Comparison of ENCODE assay signal across 27 cellular contexts in genomic region chr2:40160730-40161129, GRCh38.
DNase-seq lines count a peak whose midpoint lies in the region; ATAC-seq lines count a peak whose summit lies in the region.
"Had no signal": no experiment of that assay in that cellular context is flagged by ENCODE, and none has a peak within 500 bp of the region (broad histone marks: within the 10 kb centered on the region; RNA-seq: fewer than 3 reads in every experiment).

No MANE protein-coding gene starts in this region.

- no peaks in the 10 kb centered on the region for H3K9me3 ChIP-seq in right cardiac atrium (ENCODE audit: control insufficient read depth, low read length)
- no peaks in the 10 kb centered on the region for H3K9me3 ChIP-seq in adipocyte (ENCODE audit: control insufficient read depth, low read length)
- H3K9me3 ChIP-seq: SJSA1 had no signal

- H3K4me1 ChIP-seq in right cardiac atrium (ENCODE audit: control insufficient read depth, insufficient read depth, low read length) (peaks cover 5% of the 10 kb centered on the region), adipocyte (ENCODE audit: control insufficient read depth, insufficient read depth, low read length) (peaks cover 9% of the 10 kb centered on the region)
- H3K4me1 ChIP-seq: foreskin keratinocyte, SJSA1 had no signal

- intact Hi-C loops in Right ventricle myocardium inferior (cut with DNase I) (no loop called here), right cardiac atrium (cut with DNase I) (no loop called here)

- ATAC-seq in Right ventricle myocardium inferior, result peak; percentile 9
- ATAC-seq in right cardiac atrium, result no peak
- ATAC-seq in HG03354 (IDR thresholded peaks at IDR 0.05; ENCODE audit: poor library complexity, severe bottlenecking, unreplicated experiment), result peak; percentile 60
- ATAC-seq: activated CD8-positive, alpha-beta T cell treated with anti-CD3 and anti-CD28 coated beads, Interleukin-2, amount 10 ng/mL, durations not matched to agents 7 days and 5 days; activated T-cell treated with anti-CD3 and anti-CD28 coated beads, Interleukin-2, amount 50 U/mL, for 4 hours; foreskin keratinocyte; stimulated activated naive CD8-positive, alpha-beta T cell treated with anti-CD3 and anti-CD28 coated beads, Interleukin-15, Interleukin-2, amounts not matched to agents 100 U/mL and 50 U/mL, for 24 hours had no signal

- H3K4me3 ChIP-seq in right cardiac atrium (ENCODE audit: low read length) (no peak overlapping the region), adipocyte (ENCODE audit: low read length) (no peak overlapping the region)
- H3K4me3 ChIP-seq: hepatocyte, PC-9, SJSA1 had no signal

- 73% methylated on average over 1 of the region's 1 CpG for WGBS in right cardiac atrium

- no peaks in the 10 kb centered on the region for H3K27me3 ChIP-seq in right cardiac atrium (ENCODE audit: control insufficient read depth, insufficient read depth)
- H3K27me3 ChIP-seq in adipocyte (replicated peaks; ENCODE audit: control insufficient read depth, insufficient read depth, low read length), result no peaks in the 10 kb centered on the region
- H3K27me3 ChIP-seq: foreskin keratinocyte, hepatocyte, SJSA1 had no signal

- DNase-seq in Right ventricle myocardium inferior (ENCODE audit: missing footprints) (no peak), right cardiac atrium (no peak), adipocyte (ENCODE audit: low read depth) (peak; percentile 67), myocyte (ENCODE audit: low read depth) (peak; percentile 69), hippocampal formation (lab: John Stamatoyannopoulos, UW) (no peak)
- DNase-seq in activated CD8-positive, alpha-beta memory T cell treated with anti-CD3 and anti-CD28 coated beads, Interleukin-2, amount 50 U/mL, for 4 hours, result no peak
- DNase-seq in effector CD4-positive, alpha-beta T cell, result no peak
- DNase-seq: ACHN; activated CD4-positive, CD25-positive, alpha-beta regulatory T cell treated with anti-CD3 and anti-CD28 coated beads, Interleukin-2, amount 50 U/mL, for 72 hours; activated CD8-positive, alpha-beta T cell treated with anti-CD3 and anti-CD28 coated beads, Interleukin-2, amount 10 ng/mL, durations not matched to agents 7 days and 5 days; activated naive CD4-positive, alpha-beta T cell treated with Interleukin-2 at 50 U/mL for 16 hours; activated T-cell treated with anti-CD3 and anti-CD28 coated beads, Interleukin-2, amount 50 U/mL, for 4 hours; dermis blood vessel endothelial cell; foreskin keratinocyte; islet precursor cell; Kasumi-1; mammary epithelial cell; NCI-H1092 treated with DMSO at 0.1 percent for 48 hours; NCI-H2171 treated with DMSO at 0.1 percent for 48 hours; NCI-H82; PC-9; stimulated activated CD4-positive, alpha-beta T cell treated with anti-CD3 and anti-CD28 coated beads, Interleukin-4, amount 100 ng/mL, for 1 hour; stimulated activated naive CD8-positive, alpha-beta T cell treated with anti-CD3 and anti-CD28 coated beads, Interleukin-15, Interleukin-2, amounts not matched to agents 100 U/mL and 50 U/mL, for 24 hours; T-helper 1 cell had no signal

- no peak overlapping the region for H3K9ac ChIP-seq in adipocyte (ENCODE audit: low read length)

- no peaks in the 10 kb centered on the region for H3K36me3 ChIP-seq in adipocyte (ENCODE audit: control insufficient read depth, insufficient read depth, low read length, severe bottlenecking)
- H3K36me3 ChIP-seq: SJSA1 had no signal

- no peak overlapping the region for H3K27ac ChIP-seq in right cardiac atrium (ENCODE audit: low read length)
- H3K27ac ChIP-seq: foreskin keratinocyte, hepatocyte, PC-9, SJSA1 had no signal

Comparison
In these comparisons a context has a peak if more than half of its experiments do, and no peak if none do; other contexts are left out.
1. ATAC-seq: peak in Right ventricle myocardium inferior (single experiment) and HG03354 (single experiment); none in right cardiac atrium (0 of 2).
2. DNase-seq: peak in adipocyte (single experiment) and myocyte (single experiment); none in Right ventricle myocardium inferior (single experiment), right cardiac atrium (0 of 3), activated CD8-positive, alpha-beta memory T cell treated with anti-CD3 and anti-CD28 coated beads, Interleukin-2, amount 50 U/mL, for 4 hours (single experiment), effector CD4-positive, alpha-beta T cell (single experiment) and hippocampal formation (0 of 2).